12 cellular contexts compared by ENCODE assay signal in genomic region chr9:72589684-72590555, GRCh38.
A peak's percentile ranks its signal among the peaks of the same experiment; 100 is the strongest.
DNase-seq lines count a peak whose midpoint lies in the region; ATAC-seq and TF ChIP-seq lines count a peak whose summit lies in the region.
"Had no signal": no experiment of that assay in that cellular context is flagged by ENCODE, and none has a peak within 500 bp of the region (broad histone marks: within the 10 kb centered on the region; RNA-seq: fewer than 3 reads in every experiment).

No MANE protein-coding gene starts in this region.

- no peak for ATAC-seq in GM21526 (IDR thresholded peaks at IDR 0.05; ENCODE audit: low FRiP score, unreplicated experiment)
- no peak for ATAC-seq in HG03045 (IDR thresholded peaks at IDR 0.05; ENCODE audit: unreplicated experiment)
- no peak for ATAC-seq in GM21381 (IDR thresholded peaks at IDR 0.05; ENCODE audit: unreplicated experiment)

- H3K36me3 ChIP-seq in A673 (ENCODE audit: insufficient read depth, low read length, poor library complexity, severe bottlenecking) (no peaks in the 10 kb centered on the region), mesodermal cell (ENCODE audit: control insufficient read depth, insufficient read depth, low read length) (no peaks in the 10 kb centered on the region)
- H3K36me3 ChIP-seq: cardiac muscle cell had no signal

- H3K27me3 ChIP-seq in A673 (replicated peaks; ENCODE audit: insufficient read depth, low read depth, low read length, poor library complexity): no peaks in the 10 kb centered on the region
- H3K27me3 ChIP-seq: cardiac muscle cell had no signal

- POLR2A ChIA-PET in A673 (lab: Charles Lee; ENCODE audit: low non-redundant PET): no interaction called here

- TF ChIP-seq RAD21 in Ishikawa (IDR thresholded peaks at IDR 0.05; ENCODE audit: low read depth): no peak

- H3K9me3 ChIP-seq in A673 (ENCODE audit: low read depth, low read length, poor library complexity, severe bottlenecking) (no peaks in the 10 kb centered on the region), mesodermal cell (ENCODE audit: control insufficient read depth, low read length) (no peaks in the 10 kb centered on the region)

- WGBS in mesodermal cell (ENCODE audit: insufficient coverage in 2 of 2), 2 experiments: 94% methylated on average over 2 of the region's 4 CpGs; no CpG with 5 or more reads in 1 of the 2 experiments

- intact Hi-C loops in A673 (cut with micrococcal nuclease; ENCODE audit: unreplicated experiment): loop anchor here (5.0 kb wide), 1 partner anchor 553 kb away; no protein-coding TSS in a partner anchor

- TF ChIP-seq CTCF in A673 (conservative IDR thresholded peaks at IDR 0.05; ENCODE audit: low read depth, low read length): no peak

- TF ChIP-seq EP300 in Ishikawa (IDR thresholded peaks at IDR 0.05; ENCODE audit: borderline replicate concordance): no peak

- H3K4me3 ChIP-seq in A673 (ENCODE audit: low read depth, low read length, poor library complexity, severe bottlenecking): no peak overlapping the region
- no peak overlapping the region for H3K4me3 ChIP-seq in mesodermal cell (ENCODE audit: extremely low read depth, insufficient read depth, low read length, poor library complexity, severe bottlenecking)
- H3K4me3 ChIP-seq: cardiac muscle cell had no signal

- H3K27ac ChIP-seq in A673 (ENCODE audit: low read depth, low read length, poor library complexity, severe bottlenecking) (no peak overlapping the region), mesodermal cell (ENCODE audit: low read depth, low read length, severe bottlenecking) (peak overlapping the region; percentile 47)
- H3K27ac ChIP-seq: cardiac muscle cell had no signal

- CTCF ChIA-PET in A673 (lab: Charles Lee): interaction anchor here (0.6 kb wide), 1 partner anchor 274 kb away, joined by 8 read pairs; no protein-coding TSS in a partner anchor

- H3K4me1 ChIP-seq in A673 (ENCODE audit: insufficient read depth, low read length, poor library complexity, severe bottlenecking) (peaks cover 3% of the 10 kb centered on the region), mesodermal cell (ENCODE audit: control insufficient read depth, insufficient read depth, low read length, poor library complexity, severe bottlenecking) (peaks cover 11% of the 10 kb centered on the region)

- DNase-seq in A673 (ENCODE audit: low spot score) (peak; percentile 45), astrocyte of the hippocampus (ENCODE audit: low read depth, low spot score) (peak; percentile 28)
- no peak for DNase-seq in central memory CD4-positive, alpha-beta T cell
- DNase-seq: mammary epithelial cell; NCI-H446 treated with DMSO at 0.1 percent for 48 hours; stimulated activated naive CD4-positive, alpha-beta T cell had no signal

- BruUV-seq in A673 (replicated peaks; lab: Mats Ljungman, UMichigan): no TSS peak

TF ChIP-seq in Ishikawa, 13 proteins besides CTCF, POLR2A, EP300 and RAD21:
- TF ChIP-seq TAF1 (IDR thresholded peaks at IDR 0.05; ENCODE audit: low read depth) (no peak), TEAD4 (IDR thresholded peaks at IDR 0.05) (0 out of 2 replicates have a peak, but pooled peaks have one; percentile 15)
